1 cellular context compared by ENCODE assay signal in genomic region chr19:10106100-10106936, GRCh38.
TF ChIP-seq lines count a peak whose summit lies in the region.

TSS of gene PPAN (plus strand) at chr19:10106362. CDS start at chr19:10106395, 33 bp downstream.

TF ChIP-seq in K562, 482 proteins besides CTCF, POLR2A, EP300 and RAD21 (continued from another document and continues in another):
- TF ChIP-seq, protein P1, sequence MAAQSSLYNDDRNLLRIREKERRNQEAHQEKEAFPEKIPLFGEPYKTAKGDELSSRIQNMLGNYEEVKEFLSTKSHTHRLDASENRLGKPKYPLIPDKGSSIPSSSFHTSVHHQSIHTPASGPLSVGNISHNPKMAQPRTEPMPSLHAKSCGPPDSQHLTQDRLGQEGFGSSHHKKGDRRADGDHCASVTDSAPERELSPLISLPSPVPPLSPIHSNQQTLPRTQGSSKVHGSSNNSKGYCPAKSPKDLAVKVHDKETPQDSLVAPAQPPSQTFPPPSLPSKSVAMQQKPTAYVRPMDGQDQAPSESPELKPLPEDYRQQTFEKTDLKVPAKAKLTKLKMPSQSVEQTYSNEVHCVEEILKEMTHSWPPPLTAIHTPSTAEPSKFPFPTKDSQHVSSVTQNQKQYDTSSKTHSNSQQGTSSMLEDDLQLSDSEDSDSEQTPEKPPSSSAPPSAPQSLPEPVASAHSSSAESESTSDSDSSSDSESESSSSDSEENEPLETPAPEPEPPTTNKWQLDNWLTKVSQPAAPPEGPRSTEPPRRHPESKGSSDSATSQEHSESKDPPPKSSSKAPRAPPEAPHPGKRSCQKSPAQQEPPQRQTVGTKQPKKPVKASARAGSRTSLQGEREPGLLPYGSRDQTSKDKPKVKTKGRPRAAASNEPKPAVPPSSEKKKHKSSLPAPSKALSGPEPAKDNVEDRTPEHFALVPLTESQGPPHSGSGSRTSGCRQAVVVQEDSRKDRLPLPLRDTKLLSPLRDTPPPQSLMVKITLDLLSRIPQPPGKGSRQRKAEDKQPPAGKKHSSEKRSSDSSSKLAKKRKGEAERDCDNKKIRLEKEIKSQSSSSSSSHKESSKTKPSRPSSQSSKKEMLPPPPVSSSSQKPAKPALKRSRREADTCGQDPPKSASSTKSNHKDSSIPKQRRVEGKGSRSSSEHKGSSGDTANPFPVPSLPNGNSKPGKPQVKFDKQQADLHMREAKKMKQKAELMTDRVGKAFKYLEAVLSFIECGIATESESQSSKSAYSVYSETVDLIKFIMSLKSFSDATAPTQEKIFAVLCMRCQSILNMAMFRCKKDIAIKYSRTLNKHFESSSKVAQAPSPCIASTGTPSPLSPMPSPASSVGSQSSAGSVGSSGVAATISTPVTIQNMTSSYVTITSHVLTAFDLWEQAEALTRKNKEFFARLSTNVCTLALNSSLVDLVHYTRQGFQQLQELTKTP (IDR thresholded peaks at IDR 0.05; ENCODE audit: low read depth in 1 of 2, partially characterized antibody in 2 of 2), result no peak
- TF ChIP-seq TAF9B (IDR thresholded peaks at IDR 0.05; ENCODE audit: partially characterized antibody), result no peak
- TF ChIP-seq PTRF (tag; IDR thresholded peaks at IDR 0.05), result no peak
- TF ChIP-seq RBFOX2 (IDR thresholded peaks at IDR 0.05; ENCODE audit: low read depth, low read length), result peak; percentile 95
- no peak for TF ChIP-seq NFATC3 (IDR thresholded peaks at IDR 0.05)
- peak; percentile 90 for TF ChIP-seq ELF1 (tag; IDR thresholded peaks at IDR 0.05)
- TF ChIP-seq MYNN (IDR thresholded peaks at IDR 0.05), result peak; percentile 99
- no peak for TF ChIP-seq MYNN (CRISPR knock-in tag; IDR thresholded peaks at IDR 0.05)
- no peak for TF ChIP-seq SAFB (IDR thresholded peaks at IDR 0.05; ENCODE audit: borderline replicate concordance, low read depth, low read length)
- TF ChIP-seq ETS1 (conservative IDR thresholded peaks at IDR 0.05; ENCODE audit: control insufficient read depth, low read depth, low read length), result peak; percentile 97
- no peak for TF ChIP-seq CREBBP (IDR thresholded peaks at IDR 0.05; ENCODE audit: low read depth, low read length)
- no peak for TF ChIP-seq POLR3G (IDR thresholded peaks at IDR 0.05; ENCODE audit: extremely low read depth, insufficient read length, insufficient replicate concordance)
- no peak for TF ChIP-seq ZNF445 (CRISPR knock-in tag; IDR thresholded peaks at IDR 0.05; ENCODE audit: low read depth)
- no peak for TF ChIP-seq SRSF9 (IDR thresholded peaks at IDR 0.05; ENCODE audit: borderline replicate concordance, low read depth, low read length)
- no peak for TF ChIP-seq RBM39 (optimal IDR thresholded peaks at IDR 0.05; ENCODE audit: low read depth, low read length)
- TF ChIP-seq CREB1 (IDR thresholded peaks at IDR 0.05), result peak; percentile 97
- peak; percentile 98 for TF ChIP-seq CREB1 (CRISPR knock-in tag; IDR thresholded peaks at IDR 0.05)
- TF ChIP-seq ZNF778 (CRISPR knock-in tag; IDR thresholded peaks at IDR 0.05), result no peak
- peak; percentile 76; the same call in 1 of the 2 replicates for TF ChIP-seq L3MBTL2 (IDR thresholded peaks at IDR 0.05)
- no peak for TF ChIP-seq ZBTB8A (IDR thresholded peaks at IDR 0.05; ENCODE audit: partially characterized antibody)
- no peak for TF ChIP-seq KDM2B (CRISPR knock-in tag; IDR thresholded peaks at IDR 0.05)
- TF ChIP-seq HES1 (IDR thresholded peaks at IDR 0.05; ENCODE audit: low read depth), result no peak
- peak; percentile 100 for TF ChIP-seq MYC (IDR thresholded peaks at IDR 0.05; ENCODE audit: low read depth, low read length)
- TF ChIP-seq MYC (CRISPR knock-in tag; IDR thresholded peaks at IDR 0.05; ENCODE audit: borderline replicate concordance, low read depth), result peak; percentile 100
- TF ChIP-seq CGGBP1 (CRISPR knock-in tag; IDR thresholded peaks at IDR 0.05), result no peak
- TF ChIP-seq FOXK2 (conservative IDR thresholded peaks at IDR 0.05 in 1 of 2, IDR thresholded peaks at IDR 0.05 in 1 of 2; ENCODE audit: low read depth in 2 of 2), result peak; percentile 85 to 92
- no peak for TF ChIP-seq ZNF431 (CRISPR knock-in tag; IDR thresholded peaks at IDR 0.05)
- TF ChIP-seq PHTF2 (CRISPR knock-in tag; IDR thresholded peaks at IDR 0.05), result no peak
- TF ChIP-seq MXI1 (IDR thresholded peaks at IDR 0.05; ENCODE audit: low read depth, low read length), result peak; percentile 100
- no peak for TF ChIP-seq ZNF347 (CRISPR knock-in tag; IDR thresholded peaks at IDR 0.05; ENCODE audit: low read depth)
- no peak for TF ChIP-seq MCM7 (IDR thresholded peaks at IDR 0.05)
- no peak for TF ChIP-seq RERE (CRISPR knock-in tag; IDR thresholded peaks at IDR 0.05; ENCODE audit: borderline replicate concordance)
- TF ChIP-seq COPS2 (conservative IDR thresholded peaks at IDR 0.05), result no peak
- TF ChIP-seq SIX5 (IDR thresholded peaks at IDR 0.05; ENCODE audit: borderline replicate concordance in 1 of 2, insufficient read depth in 1 of 2, low read depth in 1 of 2, low read length in 2 of 2), result peak; percentile 5 to 58; a peak in 3 of 4 replicates
- no peak for TF ChIP-seq NUFIP1 (IDR thresholded peaks at IDR 0.05; ENCODE audit: partially characterized antibody)
- TF ChIP-seq USF1 (CRISPR knock-in tag; IDR thresholded peaks at IDR 0.05), result peak; percentile 64
- no peak for TF ChIP-seq ZNF408 (CRISPR knock-in tag; IDR thresholded peaks at IDR 0.05; ENCODE audit: low read depth)
- TF ChIP-seq, protein P2, sequence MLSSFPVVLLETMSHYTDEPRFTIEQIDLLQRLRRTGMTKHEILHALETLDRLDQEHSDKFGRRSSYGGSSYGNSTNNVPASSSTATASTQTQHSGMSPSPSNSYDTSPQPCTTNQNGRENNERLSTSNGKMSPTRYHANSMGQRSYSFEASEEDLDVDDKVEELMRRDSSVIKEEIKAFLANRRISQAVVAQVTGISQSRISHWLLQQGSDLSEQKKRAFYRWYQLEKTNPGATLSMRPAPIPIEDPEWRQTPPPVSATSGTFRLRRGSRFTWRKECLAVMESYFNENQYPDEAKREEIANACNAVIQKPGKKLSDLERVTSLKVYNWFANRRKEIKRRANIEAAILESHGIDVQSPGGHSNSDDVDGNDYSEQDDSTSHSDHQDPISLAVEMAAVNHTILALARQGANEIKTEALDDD (IDR thresholded peaks at IDR 0.05), result no peak
- no peak for TF ChIP-seq IRF9 (tag; IDR thresholded peaks at IDR 0.05)
- TF ChIP-seq ZNF239 (CRISPR knock-in tag; IDR thresholded peaks at IDR 0.05), result no peak
- TF ChIP-seq MAZ (CRISPR knock-in tag; conservative IDR thresholded peaks at IDR 0.05 in 1 of 2, IDR thresholded peaks at IDR 0.05 in 1 of 2), result peak; percentile 98 to 99
- no peak for TF ChIP-seq SIRT6 (IDR thresholded peaks at IDR 0.05; ENCODE audit: low read depth, low read length)
- TF ChIP-seq TBL1XR1 (IDR thresholded peaks at IDR 0.05; ENCODE audit: low read length in 2 of 2), result peak in 1 of 2 experiments; percentile 47; a peak in 1 of 4 replicates
- TF ChIP-seq ZNF274 (IDR thresholded peaks at IDR 0.05; ENCODE audit: borderline replicate concordance, low read depth, low read length), result no peak; the same call in 1 of the 2 replicates
- no peak for TF ChIP-seq SMARCB1 (IDR thresholded peaks at IDR 0.05; ENCODE audit: insufficient read length, low read depth)
- TF ChIP-seq, protein P3, sequence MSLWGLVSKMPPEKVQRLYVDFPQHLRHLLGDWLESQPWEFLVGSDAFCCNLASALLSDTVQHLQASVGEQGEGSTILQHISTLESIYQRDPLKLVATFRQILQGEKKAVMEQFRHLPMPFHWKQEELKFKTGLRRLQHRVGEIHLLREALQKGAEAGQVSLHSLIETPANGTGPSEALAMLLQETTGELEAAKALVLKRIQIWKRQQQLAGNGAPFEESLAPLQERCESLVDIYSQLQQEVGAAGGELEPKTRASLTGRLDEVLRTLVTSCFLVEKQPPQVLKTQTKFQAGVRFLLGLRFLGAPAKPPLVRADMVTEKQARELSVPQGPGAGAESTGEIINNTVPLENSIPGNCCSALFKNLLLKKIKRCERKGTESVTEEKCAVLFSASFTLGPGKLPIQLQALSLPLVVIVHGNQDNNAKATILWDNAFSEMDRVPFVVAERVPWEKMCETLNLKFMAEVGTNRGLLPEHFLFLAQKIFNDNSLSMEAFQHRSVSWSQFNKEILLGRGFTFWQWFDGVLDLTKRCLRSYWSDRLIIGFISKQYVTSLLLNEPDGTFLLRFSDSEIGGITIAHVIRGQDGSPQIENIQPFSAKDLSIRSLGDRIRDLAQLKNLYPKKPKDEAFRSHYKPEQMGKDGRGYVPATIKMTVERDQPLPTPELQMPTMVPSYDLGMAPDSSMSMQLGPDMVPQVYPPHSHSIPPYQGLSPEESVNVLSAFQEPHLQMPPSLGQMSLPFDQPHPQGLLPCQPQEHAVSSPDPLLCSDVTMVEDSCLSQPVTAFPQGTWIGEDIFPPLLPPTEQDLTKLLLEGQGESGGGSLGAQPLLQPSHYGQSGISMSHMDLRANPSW (CRISPR knock-in tag; IDR thresholded peaks at IDR 0.05), result 0 out of 2 replicates have a peak, but pooled peaks have one; percentile 62
- no peak for TF ChIP-seq PHB (CRISPR knock-in tag; IDR thresholded peaks at IDR 0.05)
- TF ChIP-seq TFAP4 (CRISPR knock-in tag; IDR thresholded peaks at IDR 0.05; ENCODE audit: borderline replicate concordance), result peak; percentile 99
